11 cellular contexts compared by ENCODE assay signal in the genomic region with DNA sequence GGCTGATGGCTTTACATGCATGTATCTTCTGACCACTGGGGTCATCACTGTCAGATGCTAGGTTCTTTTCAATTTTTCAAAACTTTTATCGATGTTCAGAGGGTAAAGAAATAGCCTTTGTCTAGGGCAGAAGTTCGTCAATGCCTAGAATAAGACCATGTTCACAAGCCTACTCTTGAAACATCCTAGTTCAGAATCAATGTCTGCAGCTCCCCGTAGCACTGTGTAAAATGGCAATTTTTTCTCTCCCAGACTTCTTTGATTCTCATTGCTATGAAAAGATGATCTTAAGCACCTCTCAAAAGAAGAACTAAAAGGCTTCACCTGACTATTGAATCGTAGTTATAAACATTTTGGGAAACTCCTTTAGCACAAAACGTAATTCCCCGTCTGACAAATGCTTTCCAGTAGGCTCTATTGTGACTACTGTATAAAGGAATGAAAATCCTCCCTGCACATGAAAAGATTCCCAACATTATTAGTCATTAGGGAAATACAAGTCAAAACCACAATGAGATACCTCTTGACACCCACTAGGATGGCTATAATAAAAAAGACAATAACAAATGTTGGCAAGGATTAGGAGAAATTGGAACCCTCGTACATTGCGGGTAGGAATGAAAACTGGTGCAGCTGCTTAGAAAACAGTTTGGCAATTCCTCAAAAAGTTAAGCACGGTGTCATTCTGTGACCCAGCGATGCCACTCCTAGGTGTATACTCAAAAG.
DNase-seq lines count a peak whose midpoint lies in the region; ATAC-seq and TF ChIP-seq lines count a peak whose summit lies in the region.
"Had no signal": no experiment of that assay in that cellular context is flagged by ENCODE, and none has a peak within 500 bp of the region (broad histone marks: within the 10 kb centered on the region; RNA-seq: fewer than 3 reads in every experiment).

No MANE protein-coding gene starts in this region.

- H3K36me3 ChIP-seq in ACC112 (ENCODE audit: insufficient read depth, low read length) (peaks cover 6% of the 10 kb centered on the region; the same call in 1 of the 2 replicates), left ventricle myocardium inferior (peaks cover 14% of the 10 kb centered on the region)
- H3K36me3 ChIP-seq: right atrium auricular region had no signal

- H3K27ac Mint-ChIP-seq in activated naive CD8-positive, alpha-beta T cell treated with anti-CD3 and anti-CD28 coated beads for 36 hours, result peak overlapping the region; percentile 59

- peaks cover 83% of the 10 kb centered on the region for H3K4me1 Mint-ChIP-seq in activated naive CD8-positive, alpha-beta T cell treated with anti-CD3 and anti-CD28 coated beads for 36 hours

- H3K9me3 Mint-ChIP-seq in activated naive CD8-positive, alpha-beta T cell treated with anti-CD3 and anti-CD28 coated beads for 36 hours, result no peaks in the 10 kb centered on the region

- H3K36me3 Mint-ChIP-seq in activated naive CD8-positive, alpha-beta T cell treated with anti-CD3 and anti-CD28 coated beads for 36 hours, result peaks cover 32% of the 10 kb centered on the region

- H3K27ac ChIP-seq in ACC112 (ENCODE audit: low read depth, low read length), result peak overlapping the region; percentile 62; the same call in 1 of the 2 replicates
- no peak overlapping the region for H3K27ac ChIP-seq in left ventricle myocardium inferior (replicated peaks)
- no peak overlapping the region for H3K27ac ChIP-seq in right cardiac atrium (ENCODE audit: low read length)
- H3K27ac ChIP-seq: right atrium auricular region had no signal

- H3K4me1 ChIP-seq in ACC112 (ENCODE audit: control insufficient read depth, insufficient read depth, low read length, unreplicated experiment) (peaks cover 12% of the 10 kb centered on the region), left ventricle myocardium inferior (peaks cover 6% of the 10 kb centered on the region), right cardiac atrium (ENCODE audit: control insufficient read depth, insufficient read depth, low read length) (no peaks in the 10 kb centered on the region)
- H3K4me1 ChIP-seq: right atrium auricular region had no signal

- no peak overlapping the region for H3K4me3 ChIP-seq in ACC112 (ENCODE audit: low read depth, low read length)
- H3K4me3 ChIP-seq in HFF-Myc (replicated peaks; ENCODE audit: low read depth, low read length), result no peak overlapping the region
- no peak overlapping the region for H3K4me3 ChIP-seq in left ventricle myocardium inferior
- H3K4me3 ChIP-seq in right cardiac atrium (ENCODE audit: low read length), result no peak overlapping the region
- H3K4me3 ChIP-seq: right atrium auricular region had no signal

- peak; percentile 80 for DNase-seq in HFF-Myc (ENCODE audit: extremely low read depth, low read depth)
- no peak for DNase-seq in activated naive CD8-positive, alpha-beta T cell treated with anti-CD3 and anti-CD28 coated beads for 36 hours
- DNase-seq in glomerular endothelial cell (ENCODE audit: extremely low read depth, low read depth, low spot score), result peak; percentile 33
- no peak for DNase-seq in left ventricle myocardium inferior
- no peak for DNase-seq in right cardiac atrium
- DNase-seq in NCI-H2227 treated with DMSO at 0.1 percent for 48 hours (lab: John Stamatoyannopoulos, UW), result no peak
- DNase-seq: activated naive CD4-positive, alpha-beta T cell treated with Interleukin-2 at 50 U/mL for 16 hours; NCI-H1092 treated with DMSO at 0.1 percent for 48 hours had no signal

- no peaks in the 10 kb centered on the region for H3K27me3 Mint-ChIP-seq in activated naive CD8-positive, alpha-beta T cell treated with anti-CD3 and anti-CD28 coated beads for 36 hours

- no peaks in the 10 kb centered on the region for H3K27me3 ChIP-seq in ACC112 (ENCODE audit: insufficient read depth, low read length)
- H3K27me3 ChIP-seq in left ventricle myocardium inferior (ENCODE audit: low read depth), result no peaks in the 10 kb centered on the region
- H3K27me3 ChIP-seq in right cardiac atrium (ENCODE audit: control insufficient read depth, insufficient read depth), result no peaks in the 10 kb centered on the region
- H3K27me3 ChIP-seq: right atrium auricular region had no signal

- no peak for TF ChIP-seq CTCF in HFF-Myc (IDR thresholded peaks at IDR 0.05; ENCODE audit: low read depth, low read length, missing control alignments)
- TF ChIP-seq CTCF in left ventricle myocardium inferior (IDR thresholded peaks at IDR 0.05; ENCODE audit: borderline replicate concordance), result no peak

- intact Hi-C loops in left ventricle myocardium inferior (cut with micrococcal nuclease), result no loop called here
- intact Hi-C loops in right cardiac atrium (cut with DNase I), result no loop called here

- no peaks in the 10 kb centered on the region for H3K79me2 ChIP-seq in ACC112 (ENCODE audit: control insufficient read depth, insufficient read depth, low read length, unreplicated experiment)

- H3K4me3 Mint-ChIP-seq in activated naive CD8-positive, alpha-beta T cell treated with anti-CD3 and anti-CD28 coated beads for 36 hours, result no peak overlapping the region

- no peak overlapping the region for H2AFZ ChIP-seq in ACC112 (ENCODE audit: low read length, unreplicated experiment)

- 81% methylated on average over 10 of the region's 10 CpGs for WGBS in right cardiac atrium

- no peak for ATAC-seq in right cardiac atrium
- no peak for ATAC-seq in HG03469 (IDR thresholded peaks at IDR 0.05; ENCODE audit: unreplicated experiment)

- H3K9me3 ChIP-seq in left ventricle myocardium inferior (replicated peaks), result no peaks in the 10 kb centered on the region
- H3K9me3 ChIP-seq in right cardiac atrium (ENCODE audit: control insufficient read depth, low read length), result no peaks in the 10 kb centered on the region
- H3K9me3 ChIP-seq: right atrium auricular region had no signal

Comparison
In these comparisons a context has a peak if more than half of its experiments do, and no peak if none do; other contexts are left out.
1. DNase-seq: peak in HFF-Myc (single experiment) and glomerular endothelial cell (single experiment); none in activated naive CD8-positive, alpha-beta T cell treated with anti-CD3 and anti-CD28 coated beads for 36 hours (single experiment), left ventricle myocardium inferior (single experiment), right cardiac atrium (0 of 3) and NCI-H2227 treated with DMSO at 0.1 percent for 48 hours (single experiment).